ENCODE assay signal across 12 cellular contexts in genomic region chr2:219576505-219577388, GRCh38. TPM values are rescaled to one million over a fixed set of nuclear protein-coding genes. Genes with fewer than 3 reads are reported as not detected.
DNase-seq lines count a peak whose midpoint lies in the region; ATAC-seq, FAIRE-seq and TF ChIP-seq lines count a peak whose summit lies in the region.
"Had no signal": no experiment of that assay in that cellular context is flagged by ENCODE, and none has a peak within 500 bp of the region (broad histone marks: within the 10 kb centered on the region; RNA-seq: fewer than 3 reads in every experiment).

No MANE protein-coding gene starts in this region.

- H3K36me3 ChIP-seq in GM23338 (ENCODE audit: insufficient read depth) (no peaks in the 10 kb centered on the region), H1 (ENCODE audit: control insufficient read depth in 2 of 4, insufficient read depth in 4 of 4, low read length in 3 of 4) (no peaks in the 10 kb centered on the region), kidney (ENCODE audit: control insufficient read depth in 1 of 2, insufficient read depth in 2 of 2, low read length in 2 of 2) (no peaks in the 10 kb centered on the region)
- H3K36me3 ChIP-seq: gastroesophageal sphincter had no signal

- peaks cover 47% of the 10 kb centered on the region for H3K4me1 Mint-ChIP-seq in GM23338
- H3K4me1 Mint-ChIP-seq: central memory CD8-positive, alpha-beta T cell had no signal

- H3K4me3 Mint-ChIP-seq in GM23338 = peak overlapping the region; percentile 52
- H3K4me3 Mint-ChIP-seq: activated T-cell treated with anti-CD3 and anti-CD28 coated beads, Interleukin-2, amount 50 U/mL, for 24 hours; central memory CD8-positive, alpha-beta T cell; natural killer cell treated with Interleukin-12 subunit alpha and Interleukin-12 subunit beta and Interleukin-15 and Interleukin-18, amount 100 ng/mL, for 72 hours had no signal

- H3K27ac ChIP-seq in GM23338 (ENCODE audit: low read depth) (no peak overlapping the region), H1 (ENCODE audit: low read depth, low read length) (no peak overlapping the region), kidney (ENCODE audit: low read depth in 2 of 2, low read length in 2 of 2) (no peak overlapping the region)
- H3K27ac ChIP-seq: gastroesophageal sphincter had no signal

- H2AFZ ChIP-seq in GM23338 (peak overlapping the region; percentile 94), H1 (ENCODE audit: low read length) (peak overlapping the region; percentile 100)

- no peak overlapping the region for H2AK5ac ChIP-seq in H1 (ENCODE audit: low read depth, low read length)

- WGBS in H1 (ENCODE audit: extremely low coverage in 1 of 2, insufficient coverage in 1 of 2, insufficient read length in 1 of 2, insufficient replicate concordance in 2 of 2, low coverage in 1 of 2, low lambda C conversion rate in 2 of 2, missing lambda C conversion rate in 1 of 2), 2 experiments = 40% methylated on average over 15 of the region's 15 CpGs; no CpG with 5 or more reads in 1 of the 2 experiments

- no peak overlapping the region for H3K23ac ChIP-seq in H1 (ENCODE audit: insufficient read length)

- H3K79me2 ChIP-seq in GM23338 (replicated peaks; ENCODE audit: insufficient read depth) (no peaks in the 10 kb centered on the region), H1 (ENCODE audit: control insufficient read depth in 1 of 2, insufficient read depth in 2 of 2, low read length in 2 of 2) (no peaks in the 10 kb centered on the region)

- no peaks in the 10 kb centered on the region for H3K9me3 Mint-ChIP-seq in GM23338
- H3K9me3 Mint-ChIP-seq: activated T-cell treated with anti-CD3 and anti-CD28 coated beads, Interleukin-2, amount 50 U/mL, for 24 hours; central memory CD8-positive, alpha-beta T cell; natural killer cell treated with Interleukin-12 subunit alpha and Interleukin-12 subunit beta and Interleukin-15 and Interleukin-18, amount 100 ng/mL, for 72 hours had no signal

- H3K9me3 ChIP-seq in H1 (ENCODE audit: insufficient read depth in 2 of 2, low read depth in 1 of 2, low read length in 1 of 2) (no peaks in the 10 kb centered on the region), kidney (ENCODE audit: control insufficient read depth in 1 of 2, low read length in 2 of 2) (no peaks in the 10 kb centered on the region)
- H3K9me3 ChIP-seq: gastroesophageal sphincter had no signal

- peak overlapping the region; percentile 66; the same call in 1 of the 2 replicates for H2BK15ac ChIP-seq in H1 (ENCODE audit: low read length)

- H4K91ac ChIP-seq in H1 (replicated peaks; ENCODE audit: insufficient read length, low read length) = peak overlapping the region; percentile 88

- peak overlapping the region; percentile 82; the same call in 1 of the 2 replicates for H2BK5ac ChIP-seq in H1 (ENCODE audit: low read depth, low read length)

- H3K36me3 Mint-ChIP-seq in GM23338 (ENCODE audit: low read depth) = no peaks in the 10 kb centered on the region; the same call in 2 of the 3 replicates
- H3K36me3 Mint-ChIP-seq: natural killer cell treated with Interleukin-12 subunit alpha and Interleukin-12 subunit beta and Interleukin-15 and Interleukin-18, amount 100 ng/mL, for 72 hours had no signal

- H3K56ac ChIP-seq in H1 (replicated peaks; ENCODE audit: insufficient read length, low read depth, low read length) = peak overlapping the region; percentile 3

- FAIRE-seq in H1 (lab: Jason Lieb, UNC) (peak; percentile 63), kidney (lab: Jason Lieb, UNC) (no peak)

- peak; percentile 82 for ATAC-seq in GM23338
- ATAC-seq in GM19397 (IDR thresholded peaks at IDR 0.05; ENCODE audit: unreplicated experiment) = no peak
- ATAC-seq: gastroesophageal sphincter; natural killer cell treated with Interleukin-12 subunit alpha and Interleukin-12 subunit beta and Interleukin-15 and Interleukin-18, amount 100 ng/mL, for 72 hours had no signal

- peaks cover 4% of the 10 kb centered on the region; the same call in 1 of the 2 replicates for H3K23me2 ChIP-seq in H1 (ENCODE audit: low read depth, low read length)

- intact Hi-C loops in kidney (cut with DNase I) = no loop called here

- peak in 1 of 2 experiments; percentile 38; a peak in 1 of 3 replicates for TF ChIP-seq POLR2A in H1 (IDR thresholded peaks at IDR 0.05; ENCODE audit: control extremely low read depth in 1 of 2, low read depth in 2 of 2, low read length in 2 of 2)

- TF ChIP-seq RAD21 in H1 (IDR thresholded peaks at IDR 0.05 in 1 of 2, conservative IDR thresholded peaks at IDR 0.05 in 1 of 2; ENCODE audit: low read depth in 2 of 2, low read length in 2 of 2) = no peak

- DNase-seq in GM23338 (ENCODE audit: low spot score) (peak; percentile 84), NCI-H2171 (lab: John Stamatoyannopoulos, UW) (peak; percentile 27), H1 (ENCODE audit: low read depth in 1 of 2, low spot score in 2 of 2) (peak in 1 of 2 experiments; percentile 78), occipital lobe (lab: John Stamatoyannopoulos, UW) (peak; percentile 19), NCI-H2081 treated with DMSO at 0.1 percent for 48 hours (lab: John Stamatoyannopoulos, UW) (no peak), kidney (no peak)
- DNase-seq in stimulated activated naive CD4-positive, alpha-beta T cell treated with Interleukin-2 at 50 U/mL for 16 hours (lab: John Stamatoyannopoulos, UW) = no peak
- DNase-seq: activated T-cell treated with anti-CD3 and anti-CD28 coated beads, Interleukin-2, amount 50 U/mL, for 24 hours had no signal

- H4K5ac ChIP-seq in H1 (ENCODE audit: insufficient read length, low read depth, low read length) = peak overlapping the region; percentile 6

- peak overlapping the region; percentile 30 for H3K27ac Mint-ChIP-seq in GM23338
- H3K27ac Mint-ChIP-seq: activated T-cell treated with anti-CD3 and anti-CD28 coated beads, Interleukin-2, amount 50 U/mL, for 24 hours; natural killer cell treated with Interleukin-12 subunit alpha and Interleukin-12 subunit beta and Interleukin-15 and Interleukin-18, amount 100 ng/mL, for 72 hours had no signal

- H3K27me3 ChIP-seq in GM23338 (ENCODE audit: insufficient read depth) = no peaks in the 10 kb centered on the region
- H3K27me3 ChIP-seq in H1 (replicated peaks in 1 of 4; ENCODE audit: control insufficient read depth in 3 of 4, extremely low read depth in 1 of 4, insufficient read depth in 3 of 4, low read length in 3 of 4) = no peaks in the 10 kb centered on the region; a peak in 1 of 7 replicates

- peaks cover 4% of the 10 kb centered on the region; the same call in 1 of the 2 replicates for H3F3A ChIP-seq in GM23338 (replicated peaks; ENCODE audit: low read depth)

- H3K9ac ChIP-seq in H1 (replicated peaks in 1 of 4; ENCODE audit: extremely low read depth in 1 of 4, low read depth in 3 of 4, low read length in 3 of 4) (no peak overlapping the region), kidney (ENCODE audit: low read length in 2 of 2) (no peak overlapping the region)

- peak overlapping the region; percentile 71; the same call in 1 of the 2 replicates for H4K8ac ChIP-seq in H1 (ENCODE audit: extremely low read depth, insufficient read depth, low read length)

- H2BK120ac ChIP-seq in H1 (replicated peaks; ENCODE audit: low read depth, low read length) = peak overlapping the region; percentile 25

- H2BK20ac ChIP-seq in H1 (ENCODE audit: low read length) = peak overlapping the region; percentile 66; the same call in 1 of the 2 replicates

- peaks cover 15% of the 10 kb centered on the region for H3K27me3 Mint-ChIP-seq in GM23338 (ENCODE audit: insufficient read depth, low read depth, poor library complexity)

- H3K4ac ChIP-seq in H1 (replicated peaks; ENCODE audit: insufficient read length, low read depth, low read length) = peak overlapping the region; percentile 36

- H3K9me2 ChIP-seq in GM23338 (ENCODE audit: insufficient read depth) = 0 out of 2 replicates have a peak, but pooled peaks cover 4% of the 10 kb centered on the region

- no peak for TF ChIP-seq EP300 in H1 (IDR thresholded peaks at IDR 0.05; ENCODE audit: borderline replicate concordance in 1 of 2, low read depth in 2 of 2, low read length in 2 of 2)

- peak overlapping the region; percentile 98 for H3K18ac ChIP-seq in H1 (ENCODE audit: extremely low read depth, low read length)

- H3K4me3 ChIP-seq in GM23338 = peak overlapping the region; percentile 33; the same call in 1 of the 2 replicates
- peak overlapping the region in 1 of 4 experiments; percentile 40; a peak in 2 of 8 replicates for H3K4me3 ChIP-seq in H1 (ENCODE audit: extremely low read depth in 1 of 4, insufficient read depth in 2 of 4, low read depth in 3 of 4, low read length in 4 of 4)
- no peak overlapping the region for H3K4me3 ChIP-seq in kidney (ENCODE audit: low read length in 2 of 2)
- H3K4me3 ChIP-seq: gastroesophageal sphincter had no signal

- H4K20me1 ChIP-seq in GM23338 (replicated peaks; ENCODE audit: insufficient read depth) (no peaks in the 10 kb centered on the region), H1 (replicated peaks in 1 of 2; ENCODE audit: control insufficient read depth in 1 of 2, insufficient read depth in 2 of 2, low read length in 2 of 2) (no peaks in the 10 kb centered on the region)

- H3K79me1 ChIP-seq in H1 (ENCODE audit: low read depth, low read length) = no peaks in the 10 kb centered on the region

- POLR2A ChIA-PET in H1 (lab: Charles Lee; ENCODE audit: partially characterized antibody) = interaction anchor here (0.8 to 18.6 kb wide), 6 partner anchors 8 to 743 kb away, joined by 3 to 293 read pairs (median 4); partner anchors contain the start of gene STK11IP

- no peak for TF ChIP-seq CTCF in GM23338 (conservative IDR thresholded peaks at IDR 0.05; ENCODE audit: low read depth in 2 of 2)
- TF ChIP-seq CTCF in H1 (IDR thresholded peaks at IDR 0.05; ENCODE audit: control extremely low read depth in 1 of 3, insufficient read depth in 1 of 3, low read depth in 1 of 3, low read length in 3 of 3) = no peak
- no peak for TF ChIP-seq CTCF in kidney (IDR thresholded peaks at IDR 0.05; ENCODE audit: borderline replicate concordance, extremely low read depth, insufficient read depth)

- H3K14ac ChIP-seq in H1 (ENCODE audit: insufficient read length) = peak overlapping the region; percentile 21

- peak overlapping the region; percentile 88; the same call in 1 of the 2 replicates for H2BK12ac ChIP-seq in H1 (ENCODE audit: low read depth, low read length)

- CTCF ChIA-PET in H1 (lab: Charles Lee; ENCODE audit: partially characterized antibody) = interaction anchor here (0.8 to 4.3 kb wide), 13 partner anchors 8 to 117 kb away, joined by 3 to 64 read pairs (median 6); partner anchors contain the start of gene STK11IP

- peak overlapping the region; percentile 72 for H3K4me2 ChIP-seq in GM23338
- peak overlapping the region; percentile 56 to 68 for H3K4me2 ChIP-seq in H1 (ENCODE audit: insufficient read depth in 1 of 2, low read depth in 2 of 2, low read length in 2 of 2)

- H3K4me1 ChIP-seq in GM23338 (ENCODE audit: insufficient read depth) (peaks cover 37% of the 10 kb centered on the region), H1 (replicated peaks in 1 of 4; ENCODE audit: control insufficient read depth in 3 of 4, insufficient read depth in 4 of 4, low read length in 3 of 4) (peaks cover 7 to 26% (median 21%) of the 10 kb centered on the region in 4 experiments), kidney (ENCODE audit: control insufficient read depth in 1 of 2, insufficient read depth in 1 of 2, low read depth in 1 of 2, low read length in 2 of 2) (peaks cover 0 to 3% of the 10 kb centered on the region in 2 donors)

RNA-seq across cellular contexts. Expression of gene INHA, which starts 4.6 kb away (rescaled TPM):
- total RNA-seq in GM23338 (2014; rRNA removed; shearing (Covaris generic)) = 0.31 and 1.6 TPM in 2 replicates
- 0.56 and 1.5 TPM in 2 replicates for polyA plus RNA-seq in GM23338 (2016; fragmentation: Nextera tagmentation; extraction: Ambion mirVana)
- 0.65 and 0.73 TPM in 2 replicates for total RNA-seq in H1 (2021; fragmentation: NEBNext Ultra II Directional; extraction: Animal tissue kit (Norgen Biotek cat#: 25700))
- 2.7 and 4.3 TPM in 2 replicates for polyA plus RNA-seq in H1 (2011; rRNA removed)
- polyA plus RNA-seq in H1 (2011; cell fraction: cytosol; rRNA removed) = 3.2 TPM
- 11.1 TPM for polyA plus RNA-seq in H1 (2011; cell fraction: nucleus; rRNA removed)
- polyA plus RNA-seq in H1 (2012, experiment 1 of 2) = 0.77 to 3.2 TPM (median 2.1 TPM) in 4 replicates
- polyA plus RNA-seq in H1 (2012, experiment 2 of 2) = 0.54 TPM
- 0.61 TPM for polyA plus RNA-seq in H1 (2013, experiment 1 of 2)
- polyA plus RNA-seq in H1 (2013, experiment 2 of 2) = 0.57 TPM
- 0.22 and 0.41 TPM in 2 replicates for polyA minus RNA-seq in H1 (2011; rRNA and poly(A)+ RNA removed)
- polyA minus RNA-seq in H1 (2011; cell fraction: cytosol; rRNA and poly(A)+ RNA removed) = not detected
- polyA minus RNA-seq in H1 (2011; cell fraction: nucleus; rRNA and poly(A)+ RNA removed) = 1.1 TPM
- not detected for total RNA-seq in occipital lobe
- total RNA-seq in kidney = 1.2 TPM
- polyA plus RNA-seq in kidney (ENCODE audit: insufficient read depth, low read depth, low replicate concordance) = 2.5 TPM
- total RNA-seq: natural killer cell treated with Interleukin-12 subunit alpha and Interleukin-12 subunit beta and Interleukin-15 and Interleukin-18, amount 100 ng/mL, for 72 hours had no signal

RNA-seq across cellular contexts. Expression of gene OBSL1, which starts 5.4 kb away (rescaled TPM):
- total RNA-seq in GM23338 (2014; rRNA removed; shearing (Covaris generic)) = 164 and 207 TPM in 2 replicates
- polyA plus RNA-seq in GM23338 (2016; fragmentation: Nextera tagmentation; extraction: Ambion mirVana) (94.9 and 102 TPM in 2 replicates), H1 (2011; rRNA removed) (116 and 205 TPM in 2 replicates), kidney (ENCODE audit: insufficient read depth, low read depth, low replicate concordance) (89.5 TPM)
- 127 and 135 TPM in 2 replicates for total RNA-seq in H1 (2021; fragmentation: NEBNext Ultra II Directional; extraction: Animal tissue kit (Norgen Biotek cat#: 25700))
- polyA plus RNA-seq in H1 (2011; cell fraction: cytosol; rRNA removed) = 171 TPM
- polyA plus RNA-seq in H1 (2011; cell fraction: nucleus; rRNA removed) = 776 TPM
- polyA plus RNA-seq in H1 (2012, experiment 1 of 2) = 105 to 168 TPM (median 164 TPM) in 4 replicates
- polyA plus RNA-seq in H1 (2012, experiment 2 of 2) = 108 TPM
- 76.8 TPM for polyA plus RNA-seq in H1 (2013, experiment 1 of 2)
- polyA plus RNA-seq in H1 (2013, experiment 2 of 2) = 67.6 TPM
- 64.9 and 94.5 TPM in 2 replicates for polyA minus RNA-seq in H1 (2011; rRNA and poly(A)+ RNA removed)
- polyA minus RNA-seq in H1 (2011; cell fraction: cytosol; rRNA and poly(A)+ RNA removed) = 91.4 TPM
- 160 TPM for polyA minus RNA-seq in H1 (2011; cell fraction: nucleus; rRNA and poly(A)+ RNA removed)
- total RNA-seq in occipital lobe (39.9 TPM), kidney (123 TPM)

RNA-seq across cellular contexts. Expression of gene STK11IP, which starts 20.9 kb away (rescaled TPM):
- total RNA-seq in GM23338 (2014; rRNA removed; shearing (Covaris generic)) = 28.1 and 29.3 TPM in 2 replicates
- polyA plus RNA-seq in GM23338 (2016; fragmentation: Nextera tagmentation; extraction: Ambion mirVana) = 14.2 and 16.6 TPM in 2 replicates
- 24.1 and 29.6 TPM in 2 replicates for total RNA-seq in H1 (2021; fragmentation: NEBNext Ultra II Directional; extraction: Animal tissue kit (Norgen Biotek cat#: 25700))
- 18.5 and 26.5 TPM in 2 replicates for polyA plus RNA-seq in H1 (2011; rRNA removed)
- 15.8 TPM for polyA plus RNA-seq in H1 (2011; cell fraction: cytosol; rRNA removed)
- 164 TPM for polyA plus RNA-seq in H1 (2011; cell fraction: nucleus; rRNA removed)
- 17.0 to 28.8 TPM (median 24.2 TPM) in 4 replicates for polyA plus RNA-seq in H1 (2012, experiment 1 of 2)
- 20.6 TPM for polyA plus RNA-seq in H1 (2012, experiment 2 of 2)
- 15.3 TPM for polyA plus RNA-seq in H1 (2013, experiment 1 of 2)
- 13.6 TPM for polyA plus RNA-seq in H1 (2013, experiment 2 of 2)
- 24.4 and 24.9 TPM in 2 replicates for polyA minus RNA-seq in H1 (2011; rRNA and poly(A)+ RNA removed)
- 20.9 TPM for polyA minus RNA-seq in H1 (2011; cell fraction: cytosol; rRNA and poly(A)+ RNA removed)
- 35.4 TPM for polyA minus RNA-seq in H1 (2011; cell fraction: nucleus; rRNA and poly(A)+ RNA removed)
- total RNA-seq in occipital lobe = 14.7 TPM
- 33.7 TPM for total RNA-seq in kidney
- polyA plus RNA-seq in kidney (ENCODE audit: insufficient read depth, low read depth, low replicate concordance) = 12.5 TPM

RNA-seq across cellular contexts. Expression of gene TMEM198, which starts 32.9 kb away (rescaled TPM):
- 13.7 and 25.6 TPM in 2 replicates for total RNA-seq in GM23338 (2014; rRNA removed; shearing (Covaris generic))
- polyA plus RNA-seq in GM23338 (2016; fragmentation: Nextera tagmentation; extraction: Ambion mirVana) (5.6 TPM in 2 replicates), H1 (2011; rRNA removed) (10.4 and 15.4 TPM in 2 replicates), kidney (ENCODE audit: insufficient read depth, low read depth, low replicate concordance) (4.2 TPM)
- 10.2 and 11.0 TPM in 2 replicates for total RNA-seq in H1 (2021; fragmentation: NEBNext Ultra II Directional; extraction: Animal tissue kit (Norgen Biotek cat#: 25700))
- polyA plus RNA-seq in H1 (2011; cell fraction: cytosol; rRNA removed) = 10.0 TPM
- polyA plus RNA-seq in H1 (2011; cell fraction: nucleus; rRNA removed) = 19.0 TPM
- polyA plus RNA-seq in H1 (2012, experiment 1 of 2) = 7.6 to 11.7 TPM (median 9.4 TPM) in 4 replicates
- polyA plus RNA-seq in H1 (2012, experiment 2 of 2) = 13.6 TPM
- polyA plus RNA-seq in H1 (2013, experiment 1 of 2) = 8.4 TPM
- 8.2 TPM for polyA plus RNA-seq in H1 (2013, experiment 2 of 2)
- polyA minus RNA-seq in H1 (2011; rRNA and poly(A)+ RNA removed) = 4.3 and 6.1 TPM in 2 replicates
- polyA minus RNA-seq in H1 (2011; cell fraction: cytosol; rRNA and poly(A)+ RNA removed) = 7.5 TPM
- polyA minus RNA-seq in H1 (2011; cell fraction: nucleus; rRNA and poly(A)+ RNA removed) = 5.6 TPM
- total RNA-seq in occipital lobe (14.0 TPM), kidney (4.5 TPM)

RNA-seq across cellular contexts. Expression of gene CHPF, which starts 33.1 kb away (rescaled TPM):
- 232 and 252 TPM in 2 replicates for total RNA-seq in GM23338 (2014; rRNA removed; shearing (Covaris generic))
- polyA plus RNA-seq in GM23338 (2016; fragmentation: Nextera tagmentation; extraction: Ambion mirVana) (34.4 and 36.5 TPM in 2 replicates), H1 (2011; rRNA removed) (67.3 and 103 TPM in 2 replicates), kidney (ENCODE audit: insufficient read depth, low read depth, low replicate concordance) (57.3 TPM)
- total RNA-seq in H1 (2021; fragmentation: NEBNext Ultra II Directional; extraction: Animal tissue kit (Norgen Biotek cat#: 25700)) = 62.9 and 68.1 TPM in 2 replicates
- polyA plus RNA-seq in H1 (2011; cell fraction: cytosol; rRNA removed) = 61.7 TPM
- 76.8 TPM for polyA plus RNA-seq in H1 (2011; cell fraction: nucleus; rRNA removed)
- 33.7 to 59.5 TPM (median 55.7 TPM) in 4 replicates for polyA plus RNA-seq in H1 (2012, experiment 1 of 2)
- polyA plus RNA-seq in H1 (2012, experiment 2 of 2) = 62.7 TPM
- polyA plus RNA-seq in H1 (2013, experiment 1 of 2) = 107 TPM
- polyA plus RNA-seq in H1 (2013, experiment 2 of 2) = 107 TPM
- 17.3 and 20.9 TPM in 2 replicates for polyA minus RNA-seq in H1 (2011; rRNA and poly(A)+ RNA removed)
- polyA minus RNA-seq in H1 (2011; cell fraction: cytosol; rRNA and poly(A)+ RNA removed) = 62.2 TPM
- 38.8 TPM for polyA minus RNA-seq in H1 (2011; cell fraction: nucleus; rRNA and poly(A)+ RNA removed)
- total RNA-seq in occipital lobe (25.9 TPM), kidney (59.5 TPM)

Comparison
In these comparisons a context has a peak if more than half of its experiments do, and no peak if none do; other contexts are left out.
1. DNase-seq: peak in GM23338 (single experiment), NCI-H2171 (single experiment) and occipital lobe (single experiment); none in NCI-H2081 treated with DMSO at 0.1 percent for 48 hours (single experiment), stimulated activated naive CD4-positive, alpha-beta T cell treated with Interleukin-2 at 50 U/mL for 16 hours (single experiment) and kidney (single experiment).